ENCODE assay signal across 1 cellular context in the genomic region with DNA sequence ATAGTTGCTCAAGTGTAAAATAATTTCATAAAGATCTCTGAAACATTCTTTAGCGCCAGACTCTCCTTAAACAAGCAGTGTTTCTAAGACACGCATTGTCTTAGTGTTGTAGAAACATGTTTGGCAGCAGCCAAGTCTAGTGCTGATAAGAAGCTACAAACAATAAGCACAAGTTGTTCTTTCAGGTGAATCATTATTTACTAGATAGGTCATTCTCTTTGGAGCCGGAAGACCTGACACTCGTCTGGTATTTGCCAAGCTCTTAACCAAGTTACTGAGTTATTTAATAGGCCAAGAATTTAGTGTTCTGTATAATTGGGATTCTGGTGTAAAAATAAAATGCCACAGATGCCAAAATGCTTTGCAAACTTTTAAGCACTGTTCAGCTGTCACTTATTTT.
TF ChIP-seq lines count a peak whose summit lies in the region.

No MANE protein-coding gene starts in this region.

TF ChIP-seq in HepG2, 621 proteins besides CTCF, POLR2A, EP300 and RAD21 (continued from another document):
- TF ChIP-seq, protein P1, sequence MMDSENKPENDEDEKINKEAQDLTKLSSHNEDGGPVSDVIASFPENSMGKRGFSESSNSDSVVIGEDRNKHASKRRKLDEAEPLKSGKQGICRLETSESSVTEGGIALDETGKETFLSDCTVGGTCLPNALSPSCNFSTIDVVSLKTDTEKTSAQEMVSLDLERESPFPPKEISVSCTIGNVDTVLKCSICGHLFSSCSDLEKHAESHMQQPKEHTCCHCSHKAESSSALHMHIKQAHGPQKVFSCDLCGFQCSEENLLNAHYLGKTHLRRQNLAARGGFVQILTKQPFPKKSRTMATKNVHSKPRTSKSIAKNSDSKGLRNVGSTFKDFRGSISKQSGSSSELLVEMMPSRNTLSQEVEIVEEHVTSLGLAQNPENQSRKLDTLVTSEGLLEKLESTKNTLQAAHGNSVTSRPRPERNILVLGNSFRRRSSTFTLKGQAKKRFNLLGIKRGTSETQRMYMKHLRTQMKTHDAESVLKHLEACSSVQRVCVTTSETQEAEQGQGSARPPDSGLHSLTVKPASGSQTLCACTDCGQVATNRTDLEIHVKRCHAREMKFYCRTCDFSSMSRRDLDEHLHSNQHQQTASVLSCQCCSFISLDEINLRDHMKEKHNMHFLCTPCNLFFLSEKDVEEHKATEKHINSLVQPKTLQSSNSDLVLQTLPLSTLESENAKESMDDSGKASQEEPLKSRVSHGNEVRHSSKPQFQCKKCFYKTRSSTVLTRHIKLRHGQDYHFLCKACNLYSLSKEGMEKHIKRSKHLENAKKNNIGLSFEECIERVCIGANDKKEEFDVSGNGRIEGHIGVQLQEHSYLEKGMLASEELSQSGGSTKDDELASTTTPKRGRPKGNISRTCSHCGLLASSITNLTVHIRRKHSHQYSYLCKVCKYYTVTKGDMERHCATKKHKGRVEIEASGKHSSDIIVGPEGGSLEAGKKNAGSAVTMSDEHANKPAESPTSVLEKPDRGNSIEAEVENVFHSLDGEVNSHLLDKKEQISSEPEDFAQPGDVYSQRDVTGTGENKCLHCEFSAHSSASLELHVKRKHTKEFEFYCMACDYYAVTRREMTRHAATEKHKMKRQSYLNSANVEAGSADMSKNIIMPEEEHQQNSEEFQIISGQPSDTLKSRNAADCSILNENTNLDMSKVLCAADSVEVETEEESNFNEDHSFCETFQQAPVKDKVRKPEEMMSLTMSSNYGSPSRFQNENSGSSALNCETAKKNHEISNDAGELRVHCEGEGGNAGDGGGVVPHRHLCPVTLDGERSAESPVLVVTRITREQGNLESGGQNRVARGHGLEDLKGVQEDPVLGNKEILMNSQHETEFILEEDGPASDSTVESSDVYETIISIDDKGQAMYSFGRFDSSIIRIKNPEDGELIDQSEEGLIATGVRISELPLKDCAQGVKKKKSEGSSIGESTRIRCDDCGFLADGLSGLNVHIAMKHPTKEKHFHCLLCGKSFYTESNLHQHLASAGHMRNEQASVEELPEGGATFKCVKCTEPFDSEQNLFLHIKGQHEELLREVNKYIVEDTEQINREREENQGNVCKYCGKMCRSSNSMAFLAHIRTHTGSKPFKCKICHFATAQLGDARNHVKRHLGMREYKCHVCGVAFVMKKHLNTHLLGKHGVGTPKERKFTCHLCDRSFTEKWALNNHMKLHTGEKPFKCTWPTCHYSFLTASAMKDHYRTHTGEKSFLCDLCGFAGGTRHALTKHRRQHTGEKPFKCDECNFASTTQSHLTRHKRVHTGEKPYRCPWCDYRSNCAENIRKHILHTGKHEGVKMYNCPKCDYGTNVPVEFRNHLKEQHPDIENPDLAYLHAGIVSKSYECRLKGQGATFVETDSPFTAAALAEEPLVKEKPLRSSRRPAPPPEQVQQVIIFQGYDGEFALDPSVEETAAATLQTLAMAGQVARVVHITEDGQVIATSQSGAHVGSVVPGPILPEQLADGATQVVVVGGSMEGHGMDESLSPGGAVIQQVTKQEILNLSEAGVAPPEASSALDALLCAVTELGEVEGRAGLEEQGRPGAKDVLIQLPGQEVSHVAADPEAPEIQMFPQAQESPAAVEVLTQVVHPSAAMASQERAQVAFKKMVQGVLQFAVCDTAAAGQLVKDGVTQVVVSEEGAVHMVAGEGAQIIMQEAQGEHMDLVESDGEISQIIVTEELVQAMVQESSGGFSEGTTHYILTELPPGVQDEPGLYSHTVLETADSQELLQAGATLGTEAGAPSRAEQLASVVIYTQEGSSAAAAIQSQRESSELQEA (CRISPR knock-in tag; IDR thresholded peaks at IDR 0.05; ENCODE audit: not compliant biosample characterization) = no peak
- TF ChIP-seq ZNF572 (CRISPR knock-in tag; IDR thresholded peaks at IDR 0.05) = no peak
- TF ChIP-seq ZNF552 (CRISPR knock-in tag; IDR thresholded peaks at IDR 0.05; ENCODE audit: borderline replicate concordance) = no peak
- 0 out of 2 replicates have a peak, but pooled peaks have one; percentile 14 for TF ChIP-seq FOXA3 (CRISPR knock-in tag; IDR thresholded peaks at IDR 0.05)
- TF ChIP-seq, protein P2, sequence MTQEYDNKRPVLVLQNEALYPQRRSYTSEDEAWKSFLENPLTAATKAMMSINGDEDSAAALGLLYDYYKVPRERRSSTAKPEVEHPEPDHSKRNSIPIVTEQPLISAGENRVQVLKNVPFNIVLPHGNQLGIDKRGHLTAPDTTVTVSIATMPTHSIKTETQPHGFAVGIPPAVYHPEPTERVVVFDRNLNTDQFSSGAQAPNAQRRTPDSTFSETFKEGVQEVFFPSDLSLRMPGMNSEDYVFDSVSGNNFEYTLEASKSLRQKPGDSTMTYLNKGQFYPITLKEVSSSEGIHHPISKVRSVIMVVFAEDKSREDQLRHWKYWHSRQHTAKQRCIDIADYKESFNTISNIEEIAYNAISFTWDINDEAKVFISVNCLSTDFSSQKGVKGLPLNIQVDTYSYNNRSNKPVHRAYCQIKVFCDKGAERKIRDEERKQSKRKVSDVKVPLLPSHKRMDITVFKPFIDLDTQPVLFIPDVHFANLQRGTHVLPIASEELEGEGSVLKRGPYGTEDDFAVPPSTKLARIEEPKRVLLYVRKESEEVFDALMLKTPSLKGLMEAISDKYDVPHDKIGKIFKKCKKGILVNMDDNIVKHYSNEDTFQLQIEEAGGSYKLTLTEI (CRISPR knock-in tag; conservative IDR thresholded peaks at IDR 0.05) = no peak
